20 cellular contexts compared by ENCODE assay signal in the genomic region with DNA sequence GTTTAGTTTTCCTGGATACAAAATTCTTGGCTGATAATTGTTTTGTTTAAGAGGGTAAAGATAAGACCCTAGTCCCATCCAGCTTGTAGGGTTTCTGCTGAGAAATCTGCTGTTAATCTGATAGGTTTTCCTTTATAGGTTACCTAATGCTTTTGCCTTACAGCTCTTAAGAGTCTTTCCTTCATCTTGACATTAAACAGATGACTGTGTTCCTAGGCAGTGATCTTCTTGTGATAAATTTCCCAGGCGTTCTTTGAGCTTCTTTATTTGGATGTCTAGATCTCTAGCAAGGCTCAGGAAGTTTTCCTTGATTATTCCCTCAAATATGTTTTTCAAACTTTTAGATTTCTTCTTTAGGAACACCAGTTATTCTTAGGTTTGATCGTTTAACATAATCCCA.
"Had no signal": no experiment of that assay in that cellular context is flagged by ENCODE, and none has a peak within 500 bp of the region (broad histone marks: within the 10 kb centered on the region; RNA-seq: fewer than 3 reads in every experiment).

No MANE protein-coding gene starts in this region.

- H3K27ac ChIP-seq: KMS-11 had no signal

- H3K9ac ChIP-seq: KMS-11 had no signal

- H3K4me1 Mint-ChIP-seq: IgD-negative memory B cell had no signal

- H3K27ac Mint-ChIP-seq: IgD-negative memory B cell had no signal

- ATAC-seq: K562, SK-N-SH treated with all-trans-retinoic acid at 6 μM for 48 hours had no signal

- H3K4me3 ChIP-seq: K562 had no signal

- H3K4me2 ChIP-seq: KMS-11 had no signal

- H3K27me3 Mint-ChIP-seq: IgD-negative memory B cell had no signal

- DNase-seq: Kasumi-1, MM.1S, NCI-H1092 treated with DMSO at 0.1 percent for 48 hours, NCI-H1436, NCI-H187, NCI-H2029, NCI-H2081 treated with DMSO at 0.1 percent for 48 hours, NCI-H2171, NCI-H226, NCI-H446, NCI-H510A, NCI-H524 treated with DMSO at 0.1 percent for 48 hours, NCI-H69, NCI-H774, Right ventricle myocardium superior, RPMI8226 had no signal
